11 cellular contexts compared by ENCODE assay signal in genomic region chr1:225847610-225848009, GRCh38. TPM values are rescaled to one million over a fixed set of nuclear protein-coding genes. Genes with fewer than 3 reads are reported as not detected.
DNase-seq lines count a peak whose midpoint lies in the region; ATAC-seq and TF ChIP-seq lines count a peak whose summit lies in the region.
"Had no signal": no experiment of that assay in that cellular context is flagged by ENCODE, and none has a peak within 500 bp of the region (broad histone marks: within the 10 kb centered on the region; RNA-seq: fewer than 3 reads in every experiment).

No MANE protein-coding gene starts in this region.

- H3K4me2 ChIP-seq in BLaER1 = peak overlapping the region; percentile 90

- peak overlapping the region; percentile 44 for H3K9ac ChIP-seq in BLaER1

- H3K9me3 Mint-ChIP-seq in activated CD4-positive, alpha-beta memory T cell treated with anti-CD3 and anti-CD28 coated beads for 36 hours = no peaks in the 10 kb centered on the region
- H3K9me3 Mint-ChIP-seq in activated CD4-positive, alpha-beta memory T cell treated with anti-CD3 and anti-CD28 coated beads, Interleukin-2, amount 10 ng/mL, durations not matched to agents 7 days and 5 days = no peaks in the 10 kb centered on the region
- H3K9me3 Mint-ChIP-seq: activated T-cell treated with anti-CD3 and anti-CD28 coated beads, Interleukin-2, amount 50 U/mL, for 4 hours had no signal

- H3K27me3 ChIP-seq in BLaER1 (no peaks in the 10 kb centered on the region), esophagus squamous epithelium (no peaks in the 10 kb centered on the region)

- H3K4me3 ChIP-seq in BLaER1 = no peak overlapping the region
- H3K4me3 ChIP-seq in esophagus squamous epithelium = no peak overlapping the region

- H3K9me3 ChIP-seq in BLaER1 (peaks cover 10% of the 10 kb centered on the region), esophagus squamous epithelium (no peaks in the 10 kb centered on the region)

- DNase-seq in NCI-H1105 treated with DMSO at 0.1 percent for 48 hours (lab: John Stamatoyannopoulos, UW) = peak; percentile 75
- DNase-seq in esophagus squamous epithelium (lab: John Stamatoyannopoulos, UW) = no peak
- no peak for DNase-seq in activated CD4-positive, alpha-beta memory T cell treated with anti-CD3 and anti-CD28 coated beads for 36 hours
- DNase-seq in activated CD4-positive, alpha-beta memory T cell treated with anti-CD3 and anti-CD28 coated beads, Interleukin-2, amount 10 ng/mL, durations not matched to agents 7 days and 5 days = no peak
- DNase-seq: activated T-cell treated with anti-CD3 and anti-CD28 coated beads, Interleukin-2, amount 50 U/mL, for 4 hours; kidney glomerular epithelial cell had no signal

- CTCF ChIA-PET in activated CD4-positive, alpha-beta memory T cell treated with anti-CD3 and anti-CD28 coated beads for 36 hours (lab: Charles Lee) = no interaction called here
- CTCF ChIA-PET in activated CD4-positive, alpha-beta memory T cell treated with anti-CD3 and anti-CD28 coated beads, Interleukin-2, amount 10 ng/mL, durations not matched to agents 7 days and 5 days (lab: Charles Lee) = interaction anchor here (0.5 kb wide), 1 partner anchor 120 kb away, joined by 3 read pairs; no protein-coding TSS in a partner anchor

- WGBS in esophagus squamous epithelium, 2 donors = 20 to 38% methylated on average over 1 to 4 of the region's 4 CpGs

- peaks cover 35% of the 10 kb centered on the region for H3K4me1 Mint-ChIP-seq in activated CD4-positive, alpha-beta memory T cell treated with anti-CD3 and anti-CD28 coated beads for 36 hours (ENCODE audit: low read depth)
- H3K4me1 Mint-ChIP-seq in activated CD4-positive, alpha-beta memory T cell treated with anti-CD3 and anti-CD28 coated beads, Interleukin-2, amount 10 ng/mL, durations not matched to agents 7 days and 5 days = peaks cover 28% of the 10 kb centered on the region

- H3K27me3 Mint-ChIP-seq in activated CD4-positive, alpha-beta memory T cell treated with anti-CD3 and anti-CD28 coated beads for 36 hours = no peaks in the 10 kb centered on the region
- H3K27me3 Mint-ChIP-seq in activated CD4-positive, alpha-beta memory T cell treated with anti-CD3 and anti-CD28 coated beads, Interleukin-2, amount 10 ng/mL, durations not matched to agents 7 days and 5 days = no peaks in the 10 kb centered on the region

- ATAC-seq in GM19463 (IDR thresholded peaks at IDR 0.05; ENCODE audit: unreplicated experiment) = peak; percentile 3
- ATAC-seq in HG03378 (IDR thresholded peaks at IDR 0.05; ENCODE audit: unreplicated experiment) = no peak

- H3K27ac Mint-ChIP-seq in activated CD4-positive, alpha-beta memory T cell treated with anti-CD3 and anti-CD28 coated beads for 36 hours = no peak overlapping the region
- H3K27ac Mint-ChIP-seq in activated CD4-positive, alpha-beta memory T cell treated with anti-CD3 and anti-CD28 coated beads, Interleukin-2, amount 10 ng/mL, durations not matched to agents 7 days and 5 days = no peak overlapping the region

- TF ChIP-seq CTCF in esophagus squamous epithelium (IDR thresholded peaks at IDR 0.05) = no peak

- no peak overlapping the region for H3K4me3 Mint-ChIP-seq in activated CD4-positive, alpha-beta memory T cell treated with anti-CD3 and anti-CD28 coated beads for 36 hours
- no peak overlapping the region for H3K4me3 Mint-ChIP-seq in activated CD4-positive, alpha-beta memory T cell treated with anti-CD3 and anti-CD28 coated beads, Interleukin-2, amount 10 ng/mL, durations not matched to agents 7 days and 5 days

- no peaks in the 10 kb centered on the region for H4K20me1 ChIP-seq in BLaER1

- peaks cover 61% of the 10 kb centered on the region for H3K36me3 ChIP-seq in BLaER1
- peaks cover 14 to 99% (median 32%) of the 10 kb centered on the region in 3 donors for H3K36me3 ChIP-seq in esophagus squamous epithelium

- peaks cover 26% of the 10 kb centered on the region for H3K36me3 Mint-ChIP-seq in activated CD4-positive, alpha-beta memory T cell treated with anti-CD3 and anti-CD28 coated beads for 36 hours
- H3K36me3 Mint-ChIP-seq in activated CD4-positive, alpha-beta memory T cell treated with anti-CD3 and anti-CD28 coated beads, Interleukin-2, amount 10 ng/mL, durations not matched to agents 7 days and 5 days (ENCODE audit: low read depth) = peaks cover 50% of the 10 kb centered on the region

- POLR2A ChIA-PET in activated CD4-positive, alpha-beta memory T cell treated with anti-CD3 and anti-CD28 coated beads for 36 hours (lab: Charles Lee) = no interaction called here
- POLR2A ChIA-PET in activated CD4-positive, alpha-beta memory T cell treated with anti-CD3 and anti-CD28 coated beads, Interleukin-2, amount 10 ng/mL, durations not matched to agents 7 days and 5 days (lab: Charles Lee) = no interaction called here

- intact Hi-C loops in esophagus squamous epithelium (cut with DNase I) = loop anchor here (10.0 kb wide), 2 partner anchors 73 to 373 kb away; partner anchors contain the start of gene SRP9
- intact Hi-C loops in activated CD4-positive, alpha-beta memory T cell treated with anti-CD3 and anti-CD28 coated beads for 36 hours (cut with micrococcal nuclease) = no loop called here

- H3K27ac ChIP-seq in BLaER1 (peak overlapping the region; percentile 76), cingulate gyrus (ENCODE audit: low read depth, low read length) (peak overlapping the region; percentile 98), esophagus squamous epithelium (peak overlapping the region in 1 of 4 donors; percentile 11)

- H3K4me1 ChIP-seq in BLaER1 (peaks cover 71% of the 10 kb centered on the region), esophagus squamous epithelium (peaks cover 9 to 46% (median 10%) of the 10 kb centered on the region in 3 donors)

- no peak for TF ChIP-seq POLR2A in esophagus squamous epithelium (IDR thresholded peaks at IDR 0.05)

RNA-seq across cellular contexts. Expression of gene TMEM63A, which starts 34.6 kb away (rescaled TPM):
- total RNA-seq in esophagus squamous epithelium = 10 to 100 TPM in 3 of 4 donors, 1 to 10 TPM in 1; 9.8 to 27.1 (median 18.3) TPM
- 10 to 100 TPM; 52.2 to 59.1 TPM for total RNA-seq in activated CD4-positive, alpha-beta memory T cell treated with anti-CD3 and anti-CD28 coated beads for 36 hours
- total RNA-seq in activated CD4-positive, alpha-beta memory T cell treated with anti-CD3 and anti-CD28 coated beads, Interleukin-2, amount 10 ng/mL, durations not matched to agents 7 days and 5 days = 100 to 1,000 TPM; 126 to 127 TPM

RNA-seq across cellular contexts. Expression of gene EPHX1, which starts 37.7 kb away (rescaled TPM):
- total RNA-seq in esophagus squamous epithelium = 100 to 1,000 TPM in 3 of 4 donors, 10 to 100 TPM in 1; 78.7 to 237 (median 151) TPM
- 1 to 10 TPM; 2.6 to 2.8 TPM for total RNA-seq in activated CD4-positive, alpha-beta memory T cell treated with anti-CD3 and anti-CD28 coated beads for 36 hours
- 1 to 10 TPM in 1 of 2 experiments, under 1 TPM in 1; 0.93 to 1.0 TPM for total RNA-seq in activated CD4-positive, alpha-beta memory T cell treated with anti-CD3 and anti-CD28 coated beads, Interleukin-2, amount 10 ng/mL, durations not matched to agents 7 days and 5 days

RNA-seq across cellular contexts. Expression of gene LEFTY1, which starts 41.3 kb away (rescaled TPM):
- not detected for total RNA-seq in esophagus squamous epithelium
- total RNA-seq in activated CD4-positive, alpha-beta memory T cell treated with anti-CD3 and anti-CD28 coated beads for 36 hours = under 1 TPM in 1 of 2 experiments, not detected in 1; 0.19 TPM
- not detected for total RNA-seq in activated CD4-positive, alpha-beta memory T cell treated with anti-CD3 and anti-CD28 coated beads, Interleukin-2, amount 10 ng/mL, durations not matched to agents 7 days and 5 days
- total RNA-seq: endothelial cell of umbilical vein had no signal

Comparison
In these comparisons a context has a peak if more than half of its experiments do, and no peak if none do; other contexts are left out.
1. RNA of gene EPHX1, which starts 37.7 kb away (total RNA-seq): 78.7 to 237 TPM in esophagus squamous epithelium; 2.6 to 2.8 TPM in activated CD4-positive, alpha-beta memory T cell treated with anti-CD3 and anti-CD28 coated beads for 36 hours and 0.93 to 1.0 TPM in activated CD4-positive, alpha-beta memory T cell treated with anti-CD3 and anti-CD28 coated beads, Interleukin-2, amount 10 ng/mL, durations not matched to agents 7 days and 5 days; every median in the first group is over 10 times any median in the second.